ENCODE assay signal across 8 cellular contexts in the genomic region with DNA sequence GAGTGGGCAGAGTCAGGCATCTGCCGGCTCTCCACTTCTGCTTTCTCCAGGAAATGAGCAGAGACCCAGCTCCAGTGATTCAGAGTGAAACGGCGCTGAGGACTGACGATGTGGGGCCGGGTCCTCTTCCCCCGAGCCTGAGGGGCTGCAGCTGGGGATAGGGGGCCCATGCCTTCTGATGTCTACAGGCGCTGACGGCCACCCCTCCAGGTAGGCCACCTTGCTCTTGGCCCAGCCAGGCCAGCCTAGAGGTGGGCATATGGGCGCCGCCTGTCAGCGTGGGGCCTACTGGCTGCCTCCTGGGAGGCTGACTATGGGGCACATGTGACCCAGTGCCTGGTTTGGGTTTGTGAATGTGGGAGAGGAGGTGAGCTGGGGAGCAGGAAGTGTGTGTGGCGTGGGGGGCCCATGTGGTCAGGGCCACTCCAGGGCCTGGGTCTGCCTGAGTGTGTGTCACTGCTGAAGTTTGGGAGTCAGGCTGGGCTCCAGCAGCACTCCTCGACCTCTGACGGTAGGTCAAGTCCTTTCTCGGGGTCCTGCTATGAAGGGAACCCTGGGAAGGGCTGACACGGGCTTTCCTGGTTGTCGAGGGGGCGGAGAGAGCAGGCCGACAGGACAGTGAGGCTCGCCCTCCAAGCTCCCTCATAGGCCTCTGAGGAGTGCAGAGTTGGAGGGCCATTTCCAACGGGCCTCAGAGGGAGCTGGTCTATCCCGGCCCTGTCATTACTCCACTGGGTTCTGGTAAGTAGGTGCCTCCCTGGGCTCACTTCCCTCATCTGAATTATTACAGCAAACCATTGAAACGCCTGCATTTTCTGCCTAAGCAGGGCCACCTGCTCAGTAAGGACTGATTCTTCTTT. TPM values are rescaled to one million over a fixed set of nuclear protein-coding genes. Genes with fewer than 3 reads are reported as not detected.
DNase-seq lines count a peak whose midpoint lies in the region; ATAC-seq and TF ChIP-seq lines count a peak whose summit lies in the region.

A gene with protein sequence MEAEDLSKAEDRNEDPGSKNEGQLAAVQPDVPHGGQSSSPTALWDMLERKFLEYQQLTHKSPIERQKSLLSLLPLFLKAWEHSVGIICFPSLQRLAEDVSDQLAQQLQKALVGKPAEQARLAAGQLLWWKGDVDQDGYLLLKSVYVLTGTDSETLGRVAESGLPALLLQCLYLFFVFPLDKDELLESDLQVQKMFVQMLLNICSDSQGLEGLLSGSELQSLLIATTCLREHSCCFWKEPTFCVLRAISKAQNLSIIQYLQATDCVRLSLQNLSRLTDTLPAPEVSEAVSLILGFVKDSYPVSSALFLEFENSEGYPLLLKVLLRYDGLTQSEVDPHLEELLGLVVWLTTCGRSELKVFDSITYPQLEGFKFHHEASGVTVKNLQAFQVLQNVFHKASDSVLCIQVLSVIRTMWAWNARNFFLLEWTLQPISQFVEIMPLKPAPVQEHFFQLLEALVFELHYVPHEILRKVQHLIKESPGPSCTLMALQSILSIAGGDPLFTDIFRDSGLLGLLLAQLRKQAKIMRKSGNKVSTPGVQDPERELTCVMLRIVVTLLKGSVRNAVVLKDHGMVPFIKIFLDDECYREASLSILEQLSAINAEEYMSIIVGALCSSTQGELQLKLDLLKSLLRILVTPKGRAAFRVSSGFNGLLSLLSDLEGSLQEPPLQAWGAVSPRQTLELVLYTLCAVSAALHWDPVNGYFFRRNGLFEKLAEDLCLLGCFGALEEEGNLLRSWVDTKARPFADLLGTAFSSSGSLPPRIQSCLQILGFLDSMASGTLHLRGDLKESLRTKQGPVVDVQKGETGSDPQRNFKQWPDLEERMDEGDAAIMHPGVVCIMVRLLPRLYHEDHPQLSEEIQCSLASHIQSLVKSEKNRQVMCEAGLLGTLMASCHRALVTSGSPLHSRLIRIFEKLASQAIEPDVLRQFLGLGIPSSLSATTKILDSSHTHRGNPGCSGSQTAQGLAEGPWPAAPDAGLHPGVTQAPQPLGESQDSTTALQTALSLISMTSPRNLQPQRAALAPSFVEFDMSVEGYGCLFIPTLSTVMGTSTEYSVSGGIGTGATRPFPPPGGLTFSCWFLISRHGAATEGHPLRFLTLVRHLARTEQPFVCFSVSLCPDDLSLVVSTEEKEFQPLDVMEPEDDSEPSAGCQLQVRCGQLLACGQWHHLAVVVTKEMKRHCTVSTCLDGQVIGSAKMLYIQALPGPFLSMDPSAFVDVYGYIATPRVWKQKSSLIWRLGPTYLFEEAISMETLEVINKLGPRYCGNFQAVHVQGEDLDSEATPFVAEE (N-terminal part only) (plus strand): TSS at position 82 of the 860 bp plus-strand sequence. CDS start 24,860 bp downstream, outside the sequence.

- peaks cover 29% of the 10 kb centered on the region for H3K36me3 ChIP-seq in OCI-LY7 (ENCODE audit: insufficient read depth, low read length)
- H3K36me3 ChIP-seq in lung (ENCODE audit: control insufficient read depth in 2 of 2, insufficient read depth in 2 of 2, low read length in 2 of 2): no peaks in the 10 kb centered on the region

- H3K27ac ChIP-seq in OCI-LY7 (ENCODE audit: low read depth, low read length, poor library complexity, severe bottlenecking): peak within 1 kb of the TSS; percentile 95
- H3K27ac ChIP-seq in lung (ENCODE audit: low read depth in 1 of 2, low read length in 1 of 2): peak within 1 kb of the TSS in 1 of 2 donors; percentile 87

- no peaks in the 10 kb centered on the region for H3K27me3 ChIP-seq in lung (ENCODE audit: control insufficient read depth, insufficient read depth)

- H3K9me2 ChIP-seq in OCI-LY7 (ENCODE audit: insufficient read depth, low read length): no peaks in the 10 kb centered on the region

- CTCF ChIA-PET in OCI-LY7 (lab: Charles Lee; ENCODE audit: unreplicated experiment): interaction anchor here (1.5 kb wide), 1 partner anchor 17 kb away, joined by 4 read pairs; no protein-coding TSS in a partner anchor

- 30 to 64% methylated on average over 23 of the region's 23 CpGs for WGBS in lung, 2 donors

- DNase-seq in OCI-LY7 (ENCODE audit: low spot score) (peak; percentile 85), lung (ENCODE audit: low spot score) (peak; percentile 49), HuH-7 (ENCODE audit: low spot score) (no peak), NCI-H2107 (lab: John Stamatoyannopoulos, UW) (no peak), posterior vena cava (ENCODE audit: low spot score) (no peak), T1000 (lab: John Stamatoyannopoulos, UW) (no peak)

- H4K20me1 ChIP-seq in OCI-LY7 (ENCODE audit: insufficient read depth, low read length): peaks cover 4% of the 10 kb centered on the region; the same call in 1 of the 2 replicates

- H2AFZ ChIP-seq in OCI-LY7 (ENCODE audit: low read length): peak within 1 kb of the TSS; percentile 44; the same call in 1 of the 2 replicates

- ATAC-seq in GM18508 (IDR thresholded peaks at IDR 0.05; ENCODE audit: insufficient read depth, unreplicated experiment) (peak; percentile 42), HG02623 (IDR thresholded peaks at IDR 0.05; ENCODE audit: unreplicated experiment) (peak; percentile 57), lung (ENCODE audit: insufficient read depth, low FRiP score) (peak; percentile 34)

- H3K9me3 ChIP-seq in OCI-LY7 (ENCODE audit: low read length): peaks cover 12% of the 10 kb centered on the region; the same call in 1 of the 2 replicates
- no peaks in the 10 kb centered on the region for H3K9me3 ChIP-seq in lung (ENCODE audit: control insufficient read depth in 2 of 2, insufficient read depth in 1 of 2, low read length in 1 of 2)

- BruUV-seq in OCI-LY7 (replicated peaks; lab: Mats Ljungman, UMichigan): no TSS peak

- H3K4me1 ChIP-seq in OCI-LY7 (ENCODE audit: insufficient read depth, low read length, poor library complexity, severe bottlenecking) (peaks cover 65% of the 10 kb centered on the region), lung (ENCODE audit: control insufficient read depth in 2 of 2, insufficient read depth in 2 of 2, low read length in 2 of 2) (no peaks in the 10 kb centered on the region)

- intact Hi-C loops in OCI-LY7 (cut with micrococcal nuclease; ENCODE audit: unreplicated experiment): loop anchor here (1.0 kb wide), 1 partner anchor 14 kb away; no protein-coding TSS in a partner anchor
- intact Hi-C loops in posterior vena cava (cut with DNase I): no loop called here

- H3K4me2 ChIP-seq in OCI-LY7 (ENCODE audit: low read length): peak within 1 kb of the TSS; percentile 89

- H3K79me2 ChIP-seq in OCI-LY7 (ENCODE audit: insufficient read depth, low read depth, low read length): peaks cover 50% of the 10 kb centered on the region

- POLR2A ChIA-PET in OCI-LY7 (lab: Charles Lee): interaction anchor here (0.6 to 4.3 kb wide), 9 partner anchors 12 to 195 kb away, joined by 3 to 71 read pairs (median 3); no protein-coding TSS in a partner anchor

- H3K4me3 ChIP-seq in OCI-LY7 (ENCODE audit: low read depth, low read length, poor library complexity, severe bottlenecking) (peak within 1 kb of the TSS; percentile 76), lung (no peak within 1 kb of the TSS)

- TF ChIP-seq CTCF in OCI-LY7 (conservative IDR thresholded peaks at IDR 0.05; ENCODE audit: low read length) (no peak), lung (IDR thresholded peaks at IDR 0.05; ENCODE audit: control extremely low read depth, extremely low read depth) (no peak)

RNA-seq across cellular contexts. Expression of the gene that starts here (rescaled TPM):
- 41.6 and 51.5 TPM in 2 replicates for total RNA-seq in OCI-LY7 (2014; rRNA removed; shearing (Covaris generic))
- 80.0 and 85.6 TPM in 2 replicates for total RNA-seq in OCI-LY7 (2022)
- 10 to 100 TPM; 11.9 to 26.9 TPM for total RNA-seq in lung
- 10 to 100 TPM in 1 of 2 donors, 1 to 10 TPM in 1; 4.6 to 15.1 TPM for polyA plus RNA-seq in lung
- total RNA-seq in posterior vena cava: 10 to 100 TPM in 1 of 2 donors, 1 to 10 TPM in 1; 6.8 to 13.2 TPM

Comparison
In these comparisons a context has a peak if more than half of its experiments do, and no peak if none do; other contexts are left out.
1. DNase-seq: peak in OCI-LY7 (single experiment) and lung (single experiment); none in HuH-7 (single experiment), NCI-H2107 (single experiment), posterior vena cava (single experiment) and T1000 (single experiment).
2. Peak in every context shown above with its lines, with median percentiles within 50 percentile points of each other: ATAC-seq.